In the genomic region with DNA sequence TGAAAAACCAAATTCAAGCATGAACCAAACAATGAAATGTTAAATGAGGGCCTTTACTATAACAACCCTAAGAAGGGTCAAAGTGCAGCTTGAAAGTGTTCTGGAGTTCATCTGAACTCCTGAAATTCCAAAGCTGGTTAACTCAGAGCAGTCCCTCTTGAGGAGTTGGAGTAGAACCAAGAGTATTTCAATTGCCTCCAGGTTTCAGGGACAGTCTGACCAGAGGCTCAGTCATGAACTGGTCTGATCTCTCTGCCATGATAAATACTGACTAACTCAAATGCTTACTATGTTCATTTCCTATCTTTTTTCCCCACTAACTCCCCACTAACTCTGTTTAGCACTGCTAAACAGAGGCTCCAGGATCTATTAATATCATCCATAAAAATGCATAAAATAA, we compare ENCODE assay signal across 9 cellular contexts. TPM values are rescaled to one million over a fixed set of nuclear protein-coding genes. Genes with fewer than 3 reads are reported as not detected.
DNase-seq lines count a peak whose midpoint lies in the region; TF ChIP-seq lines count a peak whose summit lies in the region.
"Had no signal": no experiment of that assay in that cellular context is flagged by ENCODE, and none has a peak within 500 bp of the region (broad histone marks: within the 10 kb centered on the region; RNA-seq: fewer than 3 reads in every experiment).

No MANE protein-coding gene starts in this region.

- peaks cover 28% of the 10 kb centered on the region for H3K4me1 Mint-ChIP-seq in Caco-2 (ENCODE audit: low read depth, unreplicated experiment)

- no peaks in the 10 kb centered on the region for H3K9me3 Mint-ChIP-seq in Caco-2 (ENCODE audit: unreplicated experiment)

- no TSS peak for BruUV-seq in Caco-2 (replicated peaks; lab: Mats Ljungman, UMichigan)

- H3K4me3 ChIP-seq in Caco-2 (ENCODE audit: low read depth, low read length) (no peak overlapping the region), NB4 (ENCODE audit: low read depth, low read length) (peak overlapping the region; percentile 55), dorsolateral prefrontal cortex (peak overlapping the region in 57 of 59 donors; percentile 0 to 99 (median 36)), neutrophil (ENCODE audit: low read depth in 1 of 2, low read length in 1 of 2) (no peak overlapping the region)
- H3K4me3 ChIP-seq: SJSA1 had no signal

- H3K4me1 ChIP-seq in Caco-2: peaks cover 35% of the 10 kb centered on the region
- H3K4me1 ChIP-seq in neutrophil (ENCODE audit: control insufficient read depth in 1 of 2, insufficient read depth in 1 of 2, low read depth in 1 of 2, low read length in 1 of 2): peaks cover 40 to 45% of the 10 kb centered on the region in 2 experiments

- no peak for TF ChIP-seq POLR2A in NB4 (IDR thresholded peaks at IDR 0.05; ENCODE audit: extremely low read depth, insufficient read length)

- CTCF ChIA-PET in Caco-2 (lab: Charles Lee): interaction anchor here (1.4 kb wide), 1 partner anchor 55 kb away, joined by 4 read pairs; no protein-coding TSS in a partner anchor

- no peaks in the 10 kb centered on the region; the same call in 1 of the 2 replicates for H3K36me3 ChIP-seq in Caco-2 (ENCODE audit: control insufficient read depth, insufficient read depth, low read length)
- H3K36me3 ChIP-seq in neutrophil: no peaks in the 10 kb centered on the region

- H3K36me3 Mint-ChIP-seq in Caco-2 (ENCODE audit: insufficient read depth, unreplicated experiment): peaks cover 45% of the 10 kb centered on the region

- intact Hi-C loops in Caco-2 (cut with micrococcal nuclease; ENCODE audit: unreplicated experiment) (no loop called here), dorsolateral prefrontal cortex (cut with DNase I) (loop anchor here in 1 of 2 donors (5.0 kb wide), 2 partner anchors 59 to 201 kb away; a partner anchor contains a TSS)

- peak overlapping the region; percentile 10 to 92 (median 79) for H3K27ac ChIP-seq in dorsolateral prefrontal cortex
- H3K27ac ChIP-seq in neutrophil: peak overlapping the region; percentile 63
- H3K27ac ChIP-seq: SJSA1 had no signal

- POLR2A ChIA-PET in Caco-2 (lab: Charles Lee): interaction anchor here (1.1 kb wide), 1 partner anchor 130 kb away, joined by 3 read pairs; a partner anchor contains a TSS

- peak overlapping the region; percentile 43 for H3K27ac Mint-ChIP-seq in Caco-2 (ENCODE audit: unreplicated experiment)

- DNase-seq in Caco-2: no peak
- no peak for DNase-seq in NB4 (ENCODE audit: low read depth)
- no peak for DNase-seq in dorsolateral prefrontal cortex
- DNase-seq in A172 (ENCODE audit: low spot score): no peak
- DNase-seq in stimulated activated CD4-positive, alpha-beta T cell treated with anti-CD3 and anti-CD28 coated beads, Interleukin-2, amount 100 ng/mL, for 24 hours: no peak
- DNase-seq in NCI-H345 treated with DMSO at 0.1 percent for 48 hours (lab: John Stamatoyannopoulos, UW; ENCODE audit: unreplicated experiment): no peak
- no peak for DNase-seq in activated CD4-positive, alpha-beta T cell treated with anti-CD3 and anti-CD28 coated beads, Interleukin-2, amount 50 U/mL, for 1 hour

- TF ChIP-seq CTCF in Caco-2 (IDR thresholded peaks at IDR 0.05; ENCODE audit: insufficient read depth in 1 of 2, low read depth in 1 of 2, low read length in 1 of 2, severe bottlenecking in 1 of 2, unreplicated experiment in 1 of 2): no peak
- no peak for TF ChIP-seq CTCF in NB4 (IDR thresholded peaks at IDR 0.05; ENCODE audit: low read depth, low read length)
- TF ChIP-seq CTCF in dorsolateral prefrontal cortex (IDR thresholded peaks at IDR 0.05 in 54 of 56, conservative IDR thresholded peaks at IDR 0.05 in 2 of 56; ENCODE audit: low read depth in 1 of 56, partially characterized antibody in 56 of 56): no peak
- TF ChIP-seq CTCF in neutrophil (IDR thresholded peaks at IDR 0.05): no peak

- no peaks in the 10 kb centered on the region for H3K27me3 ChIP-seq in Caco-2 (replicated peaks; ENCODE audit: control insufficient read depth, insufficient read depth, low read length)
- no peaks in the 10 kb centered on the region for H3K27me3 ChIP-seq in dorsolateral prefrontal cortex
- H3K27me3 ChIP-seq in neutrophil: no peaks in the 10 kb centered on the region
- H3K27me3 ChIP-seq: SJSA1 had no signal

- H3K4me3 Mint-ChIP-seq in Caco-2 (ENCODE audit: unreplicated experiment): peak overlapping the region; percentile 59

- H3K9me3 ChIP-seq in Caco-2 (no peaks in the 10 kb centered on the region), neutrophil (no peaks in the 10 kb centered on the region)
- H3K9me3 ChIP-seq: SJSA1 had no signal

- H3K27me3 Mint-ChIP-seq in Caco-2 (ENCODE audit: insufficient read depth, unreplicated experiment): no peaks in the 10 kb centered on the region

RNA-seq across cellular contexts. Expression of a gene that starts 2.7 kb away (rescaled TPM):
- total RNA-seq in Caco-2 (2022): 214 and 224 TPM in 2 replicates
- total RNA-seq in dorsolateral prefrontal cortex: 100 to 1,000 TPM; 105 to 205 (median 135) TPM
- 191 and 196 TPM in 2 replicates for total RNA-seq in A172 (2014; rRNA removed; shearing (Covaris generic))

RNA-seq across cellular contexts. Expression of a gene that starts 59.9 kb away (rescaled TPM):
- total RNA-seq in Caco-2 (2022) (43.3 and 49.1 TPM in 2 replicates), dorsolateral prefrontal cortex (10 to 100 TPM; 33.5 to 77.9 (median 59.2) TPM)
- 35.0 and 37.8 TPM in 2 replicates for total RNA-seq in A172 (2014; rRNA removed; shearing (Covaris generic))

Comparison
In these comparisons a context has a peak if more than half of its experiments do, and no peak if none do; other contexts are left out.
1. H3K4me3 ChIP-seq: peak in NB4 (single experiment) and dorsolateral prefrontal cortex (57 of 59); none in Caco-2 (single experiment) and neutrophil (0 of 2).